In the genomic region with DNA sequence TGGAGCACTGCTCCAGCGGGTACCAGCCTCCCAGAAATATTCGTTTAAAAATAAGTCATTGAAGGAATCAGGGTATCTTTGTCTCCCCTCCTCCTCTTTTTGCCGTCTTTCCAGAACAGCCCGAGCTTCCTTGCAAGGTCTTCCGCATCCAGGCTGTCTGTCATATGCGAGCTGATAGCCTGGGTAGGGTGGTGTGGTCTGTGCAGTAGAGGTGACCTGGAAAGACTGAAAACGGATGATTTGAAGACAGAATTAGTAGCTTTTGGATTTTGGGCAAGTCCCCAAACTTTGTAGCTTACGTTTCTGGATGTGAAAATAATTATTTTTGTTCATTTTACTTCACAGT, we compare ENCODE assay signal across 8 cellular contexts. TPM values are rescaled to one million over a fixed set of nuclear protein-coding genes. Genes with fewer than 3 reads are reported as not detected.
DNase-seq lines count a peak whose midpoint lies in the region; ATAC-seq and TF ChIP-seq lines count a peak whose summit lies in the region.

No MANE protein-coding gene starts in this region.

- H3K36me3 Mint-ChIP-seq in activated CD4-positive, alpha-beta T cell treated with anti-CD3 and anti-CD28 coated beads, Interleukin-2, amount 10 ng/mL, durations not matched to agents 24 days and 14 days (ENCODE audit: low read depth), result no peaks in the 10 kb centered on the region

- peak overlapping the region; percentile 99 for H3K4me3 Mint-ChIP-seq in activated CD4-positive, alpha-beta T cell treated with anti-CD3 and anti-CD28 coated beads, Interleukin-2, amount 10 ng/mL, durations not matched to agents 24 days and 14 days

- peak overlapping the region; percentile 93 for H3K27ac Mint-ChIP-seq in activated CD4-positive, alpha-beta T cell treated with anti-CD3 and anti-CD28 coated beads, Interleukin-2, amount 10 ng/mL, durations not matched to agents 24 days and 14 days

- in situ Hi-C loops in astrocyte of the cerebellum (cut with HindIII; ENCODE audit: low sequenced_read_pairs), result no loop called here

- no peak for TF ChIP-seq CTCF in astrocyte of the cerebellum (IDR thresholded peaks at IDR 0.05; ENCODE audit: low read depth, low read length, missing control alignments)
- TF ChIP-seq CTCF in liver (IDR thresholded peaks at IDR 0.05; ENCODE audit: low read depth, low read length, missing input control), result no peak
- TF ChIP-seq CTCF in upper lobe of left lung (IDR thresholded peaks at IDR 0.05), result no peak
- TF ChIP-seq CTCF in GM20000 (IDR thresholded peaks at IDR 0.05; ENCODE audit: extremely low read depth, missing control alignments), result no peak

- H3K36me3 ChIP-seq in liver (ENCODE audit: control insufficient read depth in 4 of 4, insufficient read depth in 3 of 4, low read depth in 1 of 4, low read length in 3 of 4) (no peaks in the 10 kb centered on the region), upper lobe of left lung (no peaks in the 10 kb centered on the region)

- no peak for TF ChIP-seq EP300 in upper lobe of left lung (IDR thresholded peaks at IDR 0.05)

- TF ChIP-seq POLR2A in upper lobe of left lung (IDR thresholded peaks at IDR 0.05), result no peak

- intact Hi-C loops in activated CD4-positive, alpha-beta T cell treated with anti-CD3 and anti-CD28 coated beads, Interleukin-2, amount 10 ng/mL, durations not matched to agents 24 days and 14 days (cut with micrococcal nuclease), result loop anchor here (1.0 to 5.0 kb wide), 7 partner anchors 86 to 785 kb away; a partner anchor contains a TSS

- peak overlapping the region; percentile 84 for H3K4me3 ChIP-seq in Jurkat, Clone E6-1 (ENCODE audit: low read length)
- H3K4me3 ChIP-seq in astrocyte of the cerebellum (ENCODE audit: low read depth, low read length), result peak overlapping the region; percentile 78
- H3K4me3 ChIP-seq in liver (ENCODE audit: low read depth in 1 of 3, low read length in 3 of 3), result peak overlapping the region; percentile 72 to 100 (median 99)
- H3K4me3 ChIP-seq in upper lobe of left lung, result peak overlapping the region; percentile 61 to 91 (median 84)

- peaks cover 0 to 22% (median 14%) of the 10 kb centered on the region in 4 donors for H3K4me1 ChIP-seq in liver (ENCODE audit: control insufficient read depth in 4 of 4, insufficient read depth in 4 of 4, low read length in 3 of 4)
- peaks cover 12 to 20% (median 18%) of the 10 kb centered on the region in 4 donors for H3K4me1 ChIP-seq in upper lobe of left lung

- peak in 1 of 2 donors; percentile 35 for ATAC-seq in upper lobe of left lung (ENCODE audit: low FRiP score in 2 of 2)
- ATAC-seq in GM21576 (IDR thresholded peaks at IDR 0.05; ENCODE audit: unreplicated experiment), result no peak

- H3K9me3 ChIP-seq in liver (ENCODE audit: control insufficient read depth in 4 of 4, low read length in 3 of 4), result no peaks in the 10 kb centered on the region
- H3K9me3 ChIP-seq in upper lobe of left lung, result no peaks in the 10 kb centered on the region

- H3K4me1 Mint-ChIP-seq in activated CD4-positive, alpha-beta T cell treated with anti-CD3 and anti-CD28 coated beads, Interleukin-2, amount 10 ng/mL, durations not matched to agents 24 days and 14 days, result peaks cover 13% of the 10 kb centered on the region

- no peak for DNase-seq in activated CD4-positive, alpha-beta T cell treated with anti-CD3 and anti-CD28 coated beads, Interleukin-2, amount 10 ng/mL, durations not matched to agents 24 days and 14 days
- DNase-seq in activated CD4-positive, alpha-beta T cell treated with anti-CD3 and anti-CD28 coated beads, Interleukin-2, amount 50 U/mL, for 4 hours, result no peak
- DNase-seq in Jurkat, Clone E6-1 (ENCODE audit: low read depth, low spot score), result no peak
- DNase-seq in astrocyte of the cerebellum (ENCODE audit: low read depth) (no peak), upper lobe of left lung (no peak), GM20000 (ENCODE audit: low spot score) (no peak)

- peaks cover 1% of the 10 kb centered on the region for H3K27me3 Mint-ChIP-seq in activated CD4-positive, alpha-beta T cell treated with anti-CD3 and anti-CD28 coated beads, Interleukin-2, amount 10 ng/mL, durations not matched to agents 24 days and 14 days

- no peaks in the 10 kb centered on the region for H3K27me3 ChIP-seq in liver (ENCODE audit: control insufficient read depth in 4 of 4, insufficient read depth in 4 of 4, low read length in 3 of 4)
- no peaks in the 10 kb centered on the region for H3K27me3 ChIP-seq in upper lobe of left lung

- TF ChIP-seq RAD21 in liver (IDR thresholded peaks at IDR 0.05), result no peak

- H3K27ac ChIP-seq in liver (ENCODE audit: low read depth in 1 of 2, low read length in 2 of 2), result no peak overlapping the region
- H3K27ac ChIP-seq in upper lobe of left lung, result peak overlapping the region; percentile 47 to 85 (median 82)

- WGBS in liver, result under 1% methylated on average over 8 of the region's 8 CpGs
- 0 to 1% methylated on average over 8 of the region's 8 CpGs for WGBS in upper lobe of left lung, 2 donors

- no peaks in the 10 kb centered on the region for H3K9me3 Mint-ChIP-seq in activated CD4-positive, alpha-beta T cell treated with anti-CD3 and anti-CD28 coated beads, Interleukin-2, amount 10 ng/mL, durations not matched to agents 24 days and 14 days

- H3K9ac ChIP-seq in liver (ENCODE audit: low read depth in 1 of 2, low read length in 2 of 2), result peak overlapping the region; percentile 53 to 64

TF ChIP-seq in liver, 16 proteins besides CTCF, POLR2A, EP300 and RAD21:
- TF ChIP-seq YY1 (IDR thresholded peaks at IDR 0.05) (no peak), NR2F2 (IDR thresholded peaks at IDR 0.05) (no peak), HNF4A (conservative IDR thresholded peaks at IDR 0.05) (no peak), SP1 (IDR thresholded peaks at IDR 0.05) (no peak), HNF4G (IDR thresholded peaks at IDR 0.05) (no peak), GABPA (IDR thresholded peaks at IDR 0.05 in 1 of 2, conservative IDR thresholded peaks at IDR 0.05 in 1 of 2) (no peak), JUND (IDR thresholded peaks at IDR 0.05) (no peak), FOXA2 (IDR thresholded peaks at IDR 0.05) (no peak), TAF1 (conservative IDR thresholded peaks at IDR 0.05) (no peak), FOXA1 (IDR thresholded peaks at IDR 0.05) (no peak)
- TF ChIP-seq, protein P1, sequence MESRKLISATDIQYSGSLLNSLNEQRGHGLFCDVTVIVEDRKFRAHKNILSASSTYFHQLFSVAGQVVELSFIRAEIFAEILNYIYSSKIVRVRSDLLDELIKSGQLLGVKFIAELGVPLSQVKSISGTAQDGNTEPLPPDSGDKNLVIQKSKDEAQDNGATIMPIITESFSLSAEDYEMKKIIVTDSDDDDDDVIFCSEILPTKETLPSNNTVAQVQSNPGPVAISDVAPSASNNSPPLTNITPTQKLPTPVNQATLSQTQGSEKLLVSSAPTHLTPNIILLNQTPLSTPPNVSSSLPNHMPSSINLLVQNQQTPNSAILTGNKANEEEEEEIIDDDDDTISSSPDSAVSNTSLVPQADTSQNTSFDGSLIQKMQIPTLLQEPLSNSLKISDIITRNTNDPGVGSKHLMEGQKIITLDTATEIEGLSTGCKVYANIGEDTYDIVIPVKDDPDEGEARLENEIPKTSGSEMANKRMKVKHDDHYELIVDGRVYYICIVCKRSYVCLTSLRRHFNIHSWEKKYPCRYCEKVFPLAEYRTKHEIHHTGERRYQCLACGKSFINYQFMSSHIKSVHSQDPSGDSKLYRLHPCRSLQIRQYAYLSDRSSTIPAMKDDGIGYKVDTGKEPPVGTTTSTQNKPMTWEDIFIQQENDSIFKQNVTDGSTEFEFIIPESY (IDR thresholded peaks at IDR 0.05), result no peak
- TF ChIP-seq, protein P2, sequence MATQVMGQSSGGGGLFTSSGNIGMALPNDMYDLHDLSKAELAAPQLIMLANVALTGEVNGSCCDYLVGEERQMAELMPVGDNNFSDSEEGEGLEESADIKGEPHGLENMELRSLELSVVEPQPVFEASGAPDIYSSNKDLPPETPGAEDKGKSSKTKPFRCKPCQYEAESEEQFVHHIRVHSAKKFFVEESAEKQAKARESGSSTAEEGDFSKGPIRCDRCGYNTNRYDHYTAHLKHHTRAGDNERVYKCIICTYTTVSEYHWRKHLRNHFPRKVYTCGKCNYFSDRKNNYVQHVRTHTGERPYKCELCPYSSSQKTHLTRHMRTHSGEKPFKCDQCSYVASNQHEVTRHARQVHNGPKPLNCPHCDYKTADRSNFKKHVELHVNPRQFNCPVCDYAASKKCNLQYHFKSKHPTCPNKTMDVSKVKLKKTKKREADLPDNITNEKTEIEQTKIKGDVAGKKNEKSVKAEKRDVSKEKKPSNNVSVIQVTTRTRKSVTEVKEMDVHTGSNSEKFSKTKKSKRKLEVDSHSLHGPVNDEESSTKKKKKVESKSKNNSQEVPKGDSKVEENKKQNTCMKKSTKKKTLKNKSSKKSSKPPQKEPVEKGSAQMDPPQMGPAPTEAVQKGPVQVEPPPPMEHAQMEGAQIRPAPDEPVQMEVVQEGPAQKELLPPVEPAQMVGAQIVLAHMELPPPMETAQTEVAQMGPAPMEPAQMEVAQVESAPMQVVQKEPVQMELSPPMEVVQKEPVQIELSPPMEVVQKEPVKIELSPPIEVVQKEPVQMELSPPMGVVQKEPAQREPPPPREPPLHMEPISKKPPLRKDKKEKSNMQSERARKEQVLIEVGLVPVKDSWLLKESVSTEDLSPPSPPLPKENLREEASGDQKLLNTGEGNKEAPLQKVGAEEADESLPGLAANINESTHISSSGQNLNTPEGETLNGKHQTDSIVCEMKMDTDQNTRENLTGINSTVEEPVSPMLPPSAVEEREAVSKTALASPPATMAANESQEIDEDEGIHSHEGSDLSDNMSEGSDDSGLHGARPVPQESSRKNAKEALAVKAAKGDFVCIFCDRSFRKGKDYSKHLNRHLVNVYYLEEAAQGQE (IDR thresholded peaks at IDR 0.05), result no peak

RNA-seq across cellular contexts. Expression of a gene that starts 0.5 kb away (rescaled TPM):
- 14.7 and 17.1 TPM in 2 replicates for total RNA-seq in activated CD4-positive, alpha-beta T cell treated with anti-CD3 and anti-CD28 coated beads, Interleukin-2, amount 10 ng/mL, durations not matched to agents 24 days and 14 days
- polyA plus RNA-seq in Jurkat, Clone E6-1 (2012; ENCODE audit: insufficient read depth, insufficient read length), result 9.4 TPM
- 10 to 100 TPM; 18.0 to 18.2 TPM for total RNA-seq in liver
- 1 to 10 TPM; 4.0 to 5.8 TPM for polyA plus RNA-seq in liver
- total RNA-seq in upper lobe of left lung, result 10 to 100 TPM in 5 of 6 donors, 1 to 10 TPM in 1; 8.3 to 30.4 (median 21.9) TPM

RNA-seq across cellular contexts. Expression of a gene that starts 6.4 kb away (rescaled TPM):
- total RNA-seq in activated CD4-positive, alpha-beta T cell treated with anti-CD3 and anti-CD28 coated beads, Interleukin-2, amount 10 ng/mL, durations not matched to agents 24 days and 14 days, result not detected in 2 replicates
- polyA plus RNA-seq in Jurkat, Clone E6-1 (2012; ENCODE audit: insufficient read depth, insufficient read length), result not detected
- total RNA-seq in liver, result 1 to 10 TPM in 1 of 2 donors, not detected in 1; 4.4 TPM
- not detected for polyA plus RNA-seq in liver
- 1 to 10 TPM in 1 of 6 donors, under 1 TPM in 3, not detected in 2; 0.30 to 7.3 (median 0.30) TPM for total RNA-seq in upper lobe of left lung

Comparison
In these comparisons a context has a peak if more than half of its experiments do, and no peak if none do; other contexts are left out.
1. H3K27ac ChIP-seq: peak in upper lobe of left lung (4 of 4); none in liver (0 of 2).
2. Peak in every context shown above with its lines, with median percentiles within 50 percentile points of each other: H3K4me3 ChIP-seq.